ENCODE assay signal across 32 cellular contexts in genomic region chr10:116561026-116561425, GRCh38. TPM values are rescaled to one million over a fixed set of nuclear protein-coding genes. Genes with fewer than 3 reads are reported as not detected.
DNase-seq lines count a peak whose midpoint lies in the region; ATAC-seq, FAIRE-seq and TF ChIP-seq lines count a peak whose summit lies in the region.
"Had no signal": no experiment of that assay in that cellular context is flagged by ENCODE, and none has a peak within 500 bp of the region (broad histone marks: within the 10 kb centered on the region; RNA-seq: fewer than 3 reads in every experiment).

No MANE protein-coding gene starts in this region.

- H3K4me1 ChIP-seq in body of pancreas (peaks cover 70% of the 10 kb centered on the region), foreskin keratinocyte (no peaks in the 10 kb centered on the region)
- H3K4me1 ChIP-seq: BE2C, BLaER1 had no signal

- H3K4me3 ChIP-seq in body of pancreas (no peak overlapping the region), epithelial cell of esophagus (ENCODE audit: low read length) (no peak overlapping the region)
- H3K4me3 ChIP-seq: BLaER1, GM12878 had no signal

- POLR2A ChIA-PET in RWPE1 (lab: Yijun Ruan, JAX; ENCODE audit: low non-redundant PET), result no interaction called here

- no peaks in the 10 kb centered on the region for H3K9me3 ChIP-seq in body of pancreas
- H3K9me3 ChIP-seq: BE2C, BLaER1 had no signal

- ATAC-seq in body of pancreas (no peak), foreskin keratinocyte (peak; percentile 78), HG03457 (IDR thresholded peaks at IDR 0.05; ENCODE audit: unreplicated experiment) (no peak), HG03097 (IDR thresholded peaks at IDR 0.05; ENCODE audit: low FRiP score, unreplicated experiment) (no peak)
- ATAC-seq: GM12878 had no signal

- TF ChIP-seq CTCF in RWPE1 (conservative IDR thresholded peaks at IDR 0.05; ENCODE audit: low read depth) (no peak), body of pancreas (IDR thresholded peaks at IDR 0.05) (no peak), epithelial cell of esophagus (IDR thresholded peaks at IDR 0.05; ENCODE audit: insufficient read depth, low read depth, low read length, missing control alignments) (no peak), foreskin keratinocyte (conservative IDR thresholded peaks at IDR 0.05) (no peak)

- intact Hi-C loops in body of pancreas (cut with DNase I), result no loop called here

- FAIRE-seq in GM12892 (lab: Jason Lieb, UNC), result no peak
- FAIRE-seq: A204.1, GM12878, GM19239 had no signal

- H3K36me3 ChIP-seq in body of pancreas (replicated peaks in 1 of 2; ENCODE audit: insufficient read depth in 1 of 2, low read depth in 2 of 2), result no peaks in the 10 kb centered on the region
- H3K36me3 ChIP-seq: BE2C, BLaER1 had no signal

- TF ChIP-seq POLR2A in body of pancreas (IDR thresholded peaks at IDR 0.05), result peak in 1 of 3 donors; percentile 10
- TF ChIP-seq POLR2A in GM12892 (IDR thresholded peaks at IDR 0.05; ENCODE audit: low read depth, low read length), result no peak

- H3K27me3 ChIP-seq in body of pancreas (no peaks in the 10 kb centered on the region), foreskin keratinocyte (no peaks in the 10 kb centered on the region)
- H3K27me3 ChIP-seq: BE2C, BLaER1 had no signal

- DNase-seq in RWPE1 (ENCODE audit: low spot score) (peak; percentile 33), body of pancreas (no peak), epithelial cell of esophagus (ENCODE audit: low read depth) (peak; percentile 45), foreskin keratinocyte (peak; percentile 23 to 51), NCI-H82 (lab: John Stamatoyannopoulos, UW) (no peak), GM12892 (ENCODE audit: insufficient read length) (no peak)
- DNase-seq: 8988T; ACHN; BE2C; C1 segment of cervical spinal cord; CD4-positive, alpha-beta memory T cell; CD4-positive, CD25-positive, alpha-beta regulatory T cell; CD8-positive, alpha-beta memory T cell; COR-L47; DMS 273 treated with DMSO at 0.1 percent for 48 hours; DMS153; DMS53; DMS79; DND-41; EL; GDM1 had no signal

- no peak overlapping the region for H3K27ac ChIP-seq in RWPE1
- H3K27ac ChIP-seq in body of pancreas, result peak overlapping the region; percentile 37 to 95 (median 75)
- H3K27ac ChIP-seq in foreskin keratinocyte, result no peak overlapping the region
- H3K27ac ChIP-seq: BLaER1 had no signal

- CTCF ChIA-PET in RWPE1 (lab: Yijun Ruan, JAX), result no interaction called here

RNA-seq across cellular contexts. Expression of gene PNLIP, which starts 15.3 kb away (rescaled TPM):
- total RNA-seq in body of pancreas, result over 10,000 TPM in 1 of 2 donors, 1,000 to 10,000 TPM in 1; 8,888 to 12,294 TPM
- not detected in 2 replicates for total RNA-seq in foreskin keratinocyte
- polyA plus RNA-seq in foreskin keratinocyte, result not detected in 2 replicates
- polyA plus RNA-seq in GM12892 (2012; ENCODE audit: missing spikeins), result not detected
- total RNA-seq: A673; CD4-positive, alpha-beta memory T cell; CD4-positive, CD25-positive, alpha-beta regulatory T cell; CD8-positive, alpha-beta memory T cell; Daoy; G401 had no signal
- polyA plus RNA-seq: AG04450; CD14-positive monocyte; CD4-positive, alpha-beta memory T cell; CD4-positive, CD25-positive, alpha-beta regulatory T cell; CD8-positive, alpha-beta memory T cell; GM12878 had no signal

RNA-seq across cellular contexts. Expression of gene PNLIPRP1, which starts 29.7 kb away (rescaled TPM):
- total RNA-seq in body of pancreas (1,000 to 10,000 TPM; 3,318 to 4,534 TPM), foreskin keratinocyte (not detected in 2 replicates)
- polyA plus RNA-seq in foreskin keratinocyte, result not detected in 2 replicates
- not detected for polyA plus RNA-seq in GM12892 (2012; ENCODE audit: missing spikeins)
- total RNA-seq: A673; CD4-positive, alpha-beta memory T cell; CD4-positive, CD25-positive, alpha-beta regulatory T cell; CD8-positive, alpha-beta memory T cell; Daoy; G401 had no signal
- polyA plus RNA-seq: AG04450; CD14-positive monocyte; CD4-positive, alpha-beta memory T cell; CD4-positive, CD25-positive, alpha-beta regulatory T cell; CD8-positive, alpha-beta memory T cell; GM12878 had no signal

RNA-seq across cellular contexts. Expression of gene PNLIPRP2, which starts 59.7 kb away (rescaled TPM):
- total RNA-seq in body of pancreas, result 1,000 to 10,000 TPM in 1 of 2 donors, 100 to 1,000 TPM in 1; 455 to 2,069 TPM
- total RNA-seq in foreskin keratinocyte, result not detected in 2 replicates
- polyA plus RNA-seq in foreskin keratinocyte, result not detected in 2 replicates
- polyA plus RNA-seq in GM12892 (2012; ENCODE audit: missing spikeins), result not detected
- total RNA-seq: A673; CD4-positive, alpha-beta memory T cell; CD4-positive, CD25-positive, alpha-beta regulatory T cell; CD8-positive, alpha-beta memory T cell; Daoy; G401 had no signal
- polyA plus RNA-seq: AG04450; CD14-positive monocyte; CD4-positive, alpha-beta memory T cell; CD4-positive, CD25-positive, alpha-beta regulatory T cell; CD8-positive, alpha-beta memory T cell; GM12878 had no signal

Comparison
In these comparisons a context has a peak if more than half of its experiments do, and no peak if none do; other contexts are left out.
1. DNase-seq: peak in RWPE1 (single experiment), epithelial cell of esophagus (single experiment) and foreskin keratinocyte (2 of 2); none in body of pancreas (0 of 4), NCI-H82 (single experiment) and GM12892 (single experiment).
2. H3K27ac ChIP-seq: peak in body of pancreas (4 of 4); none in RWPE1 (single experiment) and foreskin keratinocyte (single experiment).
3. RNA of gene PNLIP, which starts 15.3 kb away (total RNA-seq): 8,888 to 12,294 TPM in body of pancreas; not detected in foreskin keratinocyte; every median in the first group is over 1,000 times any median in the second.
4. RNA of gene PNLIPRP1, which starts 29.7 kb away (total RNA-seq): 3,318 to 4,534 TPM in body of pancreas; not detected in foreskin keratinocyte; every median in the first group is over 1,000 times any median in the second.
5. RNA of gene PNLIPRP2, which starts 59.7 kb away (total RNA-seq): 455 to 2,069 TPM in body of pancreas; not detected in foreskin keratinocyte; every median in the first group is over 100 times any median in the second.